In genomic region chr10:130137077-130137448, GRCh38 we compare ENCODE assay signal across 1 cellular context.
A peak's percentile ranks its signal among the peaks of the same experiment; 100 is the strongest.
TF ChIP-seq lines count a peak whose summit lies in the region.

No MANE protein-coding gene starts in this region.

TF ChIP-seq in HEK293, 187 proteins besides CTCF, POLR2A, EP300 and RAD21 (continued from another document):
- no peak for TF ChIP-seq ZBTB21 (tag by site-specific recombination; IDR thresholded peaks at IDR 0.05)
- no peak for TF ChIP-seq ELK4 (IDR thresholded peaks at IDR 0.05; ENCODE audit: borderline replicate concordance, low read depth, low read length)
- TF ChIP-seq ZNF629 (tag by site-specific recombination; IDR thresholded peaks at IDR 0.05) = 0 out of 2 replicates have a peak, but pooled peaks have one; percentile 13
- no peak for TF ChIP-seq ZNF521 (tag by site-specific recombination; IDR thresholded peaks at IDR 0.05)
- TF ChIP-seq KLF8 (tag by site-specific recombination; IDR thresholded peaks at IDR 0.05) = no peak
- TF ChIP-seq GLIS1 (tag by site-specific recombination; IDR thresholded peaks at IDR 0.05) = no peak
- no peak for TF ChIP-seq YY2 (tag by site-specific recombination; IDR thresholded peaks at IDR 0.05)
- TF ChIP-seq ZNF654 (tag by site-specific recombination; IDR thresholded peaks at IDR 0.05; ENCODE audit: low read depth) = no peak
- TF ChIP-seq ZNF677 (tag by site-specific recombination; IDR thresholded peaks at IDR 0.05) = no peak
- TF ChIP-seq ZBTB48 (tag by site-specific recombination; IDR thresholded peaks at IDR 0.05) = no peak
- no peak for TF ChIP-seq SALL2 (tag by site-specific recombination; IDR thresholded peaks at IDR 0.05; ENCODE audit: borderline replicate concordance)
- 0 out of 2 replicates have a peak, but pooled peaks have one; percentile 15 for TF ChIP-seq ZNF391 (tag by site-specific recombination; IDR thresholded peaks at IDR 0.05; ENCODE audit: borderline replicate concordance, low read depth)
- no peak for TF ChIP-seq ZBTB26 (tag by site-specific recombination; optimal IDR thresholded peaks at IDR 0.05)
- TF ChIP-seq ZBTB17 (tag by site-specific recombination; IDR thresholded peaks at IDR 0.05) = peak; percentile 78
TF ChIP-seq in HEK293: peak in this region for 7.
